1 cellular context compared by ENCODE assay signal in genomic region chr6:13952101-13952500, GRCh38.
TF ChIP-seq lines count a peak whose summit lies in the region.

No MANE protein-coding gene starts in this region.

TF ChIP-seq in WTC11, 78 proteins besides CTCF, POLR2A, EP300 and RAD21 (continued from another document):
- TF ChIP-seq E2F1 (CRISPR knock-in tag; IDR thresholded peaks at IDR 0.05) (no peak), ZNF396 (CRISPR knock-in tag; IDR thresholded peaks at IDR 0.05; ENCODE audit: borderline replicate concordance) (no peak), ETV6 (CRISPR knock-in tag; IDR thresholded peaks at IDR 0.05) (no peak), E2F4 (CRISPR knock-in tag; IDR thresholded peaks at IDR 0.05; ENCODE audit: borderline replicate concordance, low read depth) (no peak), MYBL2 (CRISPR knock-in tag; IDR thresholded peaks at IDR 0.05) (no peak), HMGXB4 (CRISPR knock-in tag; IDR thresholded peaks at IDR 0.05) (no peak), PRRX2 (CRISPR knock-in tag; IDR thresholded peaks at IDR 0.05) (no peak), AR (CRISPR knock-in tag; IDR thresholded peaks at IDR 0.05) (no peak), ZNF416 (CRISPR knock-in tag; IDR thresholded peaks at IDR 0.05) (no peak)
